8 cellular contexts compared by ENCODE assay signal in the genomic region with DNA sequence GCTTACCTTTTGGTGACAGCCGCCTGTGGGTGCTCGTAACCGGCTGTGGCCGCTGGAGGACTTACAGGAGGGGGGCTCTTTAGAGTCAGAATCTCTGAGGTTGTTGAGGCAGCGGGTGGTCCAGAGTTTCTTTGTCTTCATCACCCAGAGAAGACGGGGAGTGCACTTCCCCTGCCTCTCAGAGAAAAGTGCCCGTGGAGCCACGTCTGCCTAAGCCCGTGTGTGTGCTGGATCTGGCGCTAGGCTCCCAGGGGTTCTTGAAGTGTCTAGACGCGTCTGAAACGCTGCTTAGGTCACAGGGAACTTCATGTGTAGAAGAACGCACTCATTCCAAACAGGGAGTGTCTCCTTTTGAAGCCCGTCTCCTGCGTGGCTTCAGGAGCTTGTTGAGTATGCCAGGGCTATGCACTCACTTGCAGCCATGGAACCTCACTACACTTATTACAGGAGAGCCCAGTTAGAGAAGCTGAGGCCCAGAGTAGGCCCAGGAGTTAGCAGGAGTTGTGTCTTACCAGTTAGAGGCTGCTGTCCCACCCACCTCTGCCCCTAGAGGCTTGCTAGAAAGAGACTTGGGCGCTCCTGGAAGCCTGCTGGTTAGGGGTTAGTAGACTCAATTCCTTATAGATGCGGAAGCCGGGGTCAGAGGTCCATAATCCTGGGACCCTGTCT. TPM values are rescaled to one million over a fixed set of nuclear protein-coding genes. Genes with fewer than 3 reads are reported as not detected.
DNase-seq lines count a peak whose midpoint lies in the region; ATAC-seq and TF ChIP-seq lines count a peak whose summit lies in the region.

No MANE protein-coding gene starts in this region.

- H3K27me3 ChIP-seq in GM23338 (ENCODE audit: insufficient read depth) (no peaks in the 10 kb centered on the region), SJSA1 (replicated peaks) (peaks cover under 1% of the 10 kb centered on the region), sigmoid colon (peaks cover 0 to 4% (median 0%) of the 10 kb centered on the region in 3 donors)

- H3K4me1 ChIP-seq in GM23338 (ENCODE audit: insufficient read depth) (peaks cover 16% of the 10 kb centered on the region), SJSA1 (replicated peaks) (peaks cover 10% of the 10 kb centered on the region), sigmoid colon (peaks cover 0 to 23% (median 21%) of the 10 kb centered on the region in 4 donors)

- 20 to 36% methylated on average over 19 of the region's 19 CpGs for WGBS in sigmoid colon, 2 donors

- H3K9me3 ChIP-seq in SJSA1 (replicated peaks) (no peaks in the 10 kb centered on the region), sigmoid colon (no peaks in the 10 kb centered on the region)

- H3K4me2 ChIP-seq in GM23338 = peak overlapping the region; percentile 94

- peak in 1 of 4 donors; percentile 16 for TF ChIP-seq EP300 in sigmoid colon (IDR thresholded peaks at IDR 0.05)

- H3K36me3 Mint-ChIP-seq in GM23338 (ENCODE audit: low read depth) = peaks cover 52% of the 10 kb centered on the region

- H4K20me1 ChIP-seq in GM23338 (replicated peaks; ENCODE audit: insufficient read depth) = peaks cover 39% of the 10 kb centered on the region

- peaks cover 13% of the 10 kb centered on the region for H3K27me3 Mint-ChIP-seq in GM23338 (ENCODE audit: insufficient read depth, low read depth, poor library complexity)

- H3K9me3 Mint-ChIP-seq in GM23338 = no peaks in the 10 kb centered on the region

- peaks cover 31% of the 10 kb centered on the region for H3K4me1 Mint-ChIP-seq in GM23338

- peak; percentile 41 for DNase-seq in GM23338 (ENCODE audit: low spot score)
- no peak for DNase-seq in SJSA1 (ENCODE audit: low read depth in 1 of 2, low spot score in 2 of 2)
- DNase-seq in fibroblast of mammary gland (ENCODE audit: low read depth) = peak; percentile 56
- DNase-seq in sigmoid colon = no peak
- DNase-seq in NCI-H1436 (lab: John Stamatoyannopoulos, UW) = no peak
- no peak for DNase-seq in SKM-1 treated with dmso at 0.1 percent for 144 hours (lab: John Stamatoyannopoulos, UW; ENCODE audit: unreplicated experiment)
- DNase-seq in activated effector memory CD4-positive, alpha-beta T cell treated with anti-CD3 and anti-CD28 coated beads, Interleukin-2, amount 50 U/mL, for 16 hours = no peak
- DNase-seq in stimulated activated CD4-positive, alpha-beta T cell treated with anti-CD3 and anti-CD28 coated beads, Interleukin-1b, Interleukin-23, amount 100 ng/mL, for 48 hours = no peak

- H3F3A ChIP-seq in GM23338 (replicated peaks; ENCODE audit: low read depth) = peaks cover 18% of the 10 kb centered on the region

- peak overlapping the region; percentile 85 for H3K4me3 Mint-ChIP-seq in GM23338

- peaks cover 42% of the 10 kb centered on the region for H3K36me3 ChIP-seq in GM23338 (ENCODE audit: insufficient read depth)
- H3K36me3 ChIP-seq in SJSA1 = peaks cover 57% of the 10 kb centered on the region
- H3K36me3 ChIP-seq in sigmoid colon = peaks cover 10 to 43% (median 29%) of the 10 kb centered on the region in 4 donors

- peak; percentile 13 for ATAC-seq in GM23338

- no peak for TF ChIP-seq POLR2A in sigmoid colon (IDR thresholded peaks at IDR 0.05)

- H3K27ac ChIP-seq in GM23338 (ENCODE audit: low read depth) (0 out of 2 replicates have a peak overlapping the region, but pooled peaks have one; percentile 15), SJSA1 (no peak overlapping the region), sigmoid colon (peak overlapping the region; percentile 89 to 97 (median 92))

- peak overlapping the region; percentile 44; the same call in 1 of the 2 replicates for H3K27ac Mint-ChIP-seq in GM23338

- intact Hi-C loops in sigmoid colon (cut with DNase I) = loop anchor here (5.0 kb wide), 2 partner anchors 59 to 96 kb away; partner anchors contain the start of gene MTG2

- H2AFZ ChIP-seq in GM23338 = no peak overlapping the region

- H3K9me2 ChIP-seq in GM23338 (ENCODE audit: insufficient read depth) = no peaks in the 10 kb centered on the region

- peak overlapping the region; percentile 82 for H3K4me3 ChIP-seq in GM23338
- peak overlapping the region; percentile 64 for H3K4me3 ChIP-seq in SJSA1
- H3K4me3 ChIP-seq in fibroblast of mammary gland (ENCODE audit: control insufficient read depth, low read depth, low read length) = peak overlapping the region; percentile 61
- H3K4me3 ChIP-seq in sigmoid colon = peak overlapping the region; percentile 53 to 89 (median 87)

- TF ChIP-seq CTCF in GM23338 (conservative IDR thresholded peaks at IDR 0.05; ENCODE audit: low read depth in 2 of 2) (no peak), fibroblast of mammary gland (conservative IDR thresholded peaks at IDR 0.05; ENCODE audit: control insufficient read depth, insufficient read depth, low read depth, low read length) (no peak), sigmoid colon (IDR thresholded peaks at IDR 0.05) (no peak)

- peaks cover 51% of the 10 kb centered on the region for H3K79me2 ChIP-seq in GM23338 (replicated peaks; ENCODE audit: insufficient read depth)

TF ChIP-seq in GM23338, 12 proteins besides CTCF, POLR2A, EP300 and RAD21:
- TF ChIP-seq CREB1 (CRISPR knock-in tag; IDR thresholded peaks at IDR 0.05; ENCODE audit: low read depth) = no peak
- no peak for TF ChIP-seq NANOG (IDR thresholded peaks at IDR 0.05; ENCODE audit: borderline replicate concordance)
- no peak for TF ChIP-seq STAT1 (IDR thresholded peaks at IDR 0.05; ENCODE audit: unreplicated experiment)
TF ChIP-seq in GM23338: peak in this region for 0.

RNA-seq across cellular contexts. Expression of gene LSM14B, which starts 1.3 kb away (rescaled TPM):
- 46.3 and 55.7 TPM in 2 replicates for total RNA-seq in GM23338 (2014; rRNA removed; shearing (Covaris generic))
- 9.6 and 12.1 TPM in 2 replicates for polyA plus RNA-seq in GM23338 (2016; fragmentation: Nextera tagmentation; extraction: Ambion mirVana)
- 21.1 and 33.2 TPM in 2 replicates for total RNA-seq in SJSA1 (2014; rRNA removed; shearing (Covaris generic))
- 10 to 100 TPM; 20.8 to 28.5 (median 23.6) TPM for total RNA-seq in sigmoid colon
- 10 to 100 TPM; 16.9 to 25.8 (median 21.6) TPM for polyA plus RNA-seq in sigmoid colon

RNA-seq across cellular contexts. Expression of gene PSMA7, which starts 19.6 kb away (rescaled TPM):
- total RNA-seq in GM23338 (2014; rRNA removed; shearing (Covaris generic)) = 357 and 427 TPM in 2 replicates
- polyA plus RNA-seq in GM23338 (2016; fragmentation: Nextera tagmentation; extraction: Ambion mirVana) (610 and 628 TPM in 2 replicates), sigmoid colon (100 to 1,000 TPM; 224 to 340 (median 244) TPM)
- total RNA-seq in SJSA1 (2014; rRNA removed; shearing (Covaris generic)) = 782 and 1,103 TPM in 2 replicates
- total RNA-seq in sigmoid colon = 100 to 1,000 TPM; 192 to 388 (median 313) TPM

RNA-seq across cellular contexts. Expression of gene SS18L1, which starts 20.0 kb away (rescaled TPM):
- 24.6 and 32.6 TPM in 2 replicates for total RNA-seq in GM23338 (2014; rRNA removed; shearing (Covaris generic))
- polyA plus RNA-seq in GM23338 (2016; fragmentation: Nextera tagmentation; extraction: Ambion mirVana) (6.5 and 7.3 TPM in 2 replicates), sigmoid colon (1 to 10 TPM; 4.9 to 9.5 (median 5.4) TPM)
- 5.2 and 14.2 TPM in 2 replicates for total RNA-seq in SJSA1 (2014; rRNA removed; shearing (Covaris generic))
- 10 to 100 TPM in 3 of 4 donors, 1 to 10 TPM in 1; 7.2 to 11.7 (median 11.1) TPM for total RNA-seq in sigmoid colon

RNA-seq across cellular contexts. Expression of gene TAF4, which starts 57.9 kb away (rescaled TPM):
- total RNA-seq in GM23338 (2014; rRNA removed; shearing (Covaris generic)) = 33.9 and 60.0 TPM in 2 replicates
- polyA plus RNA-seq in GM23338 (2016; fragmentation: Nextera tagmentation; extraction: Ambion mirVana) = 7.2 and 7.8 TPM in 2 replicates
- total RNA-seq in SJSA1 (2014; rRNA removed; shearing (Covaris generic)) = 0.38 and 7.1 TPM in 2 replicates
- 10 to 100 TPM in 2 of 4 donors, 1 to 10 TPM in 2; 8.0 to 13.3 (median 10.9) TPM for total RNA-seq in sigmoid colon
- 10 to 100 TPM in 1 of 3 donors, 1 to 10 TPM in 2; 3.6 to 10.3 (median 6.5) TPM for polyA plus RNA-seq in sigmoid colon

RNA-seq across cellular contexts. Expression of gene MTG2, which starts 59.2 kb away (rescaled TPM):
- total RNA-seq in GM23338 (2014; rRNA removed; shearing (Covaris generic)) = 11.3 and 13.6 TPM in 2 replicates
- polyA plus RNA-seq in GM23338 (2016; fragmentation: Nextera tagmentation; extraction: Ambion mirVana) (11.7 and 15.4 TPM in 2 replicates), sigmoid colon (10 to 100 TPM; 21.0 to 32.3 (median 24.7) TPM)
- 23.9 and 31.4 TPM in 2 replicates for total RNA-seq in SJSA1 (2014; rRNA removed; shearing (Covaris generic))
- total RNA-seq in sigmoid colon = 10 to 100 TPM; 13.3 to 28.1 (median 21.2) TPM

Comparison
In these comparisons a context has a peak if more than half of its experiments do, and no peak if none do; other contexts are left out.
1. DNase-seq: peak in GM23338 (single experiment) and fibroblast of mammary gland (single experiment); none in SJSA1 (0 of 2), sigmoid colon (single experiment), NCI-H1436 (single experiment), SKM-1 treated with dmso at 0.1 percent for 144 hours (single experiment), activated effector memory CD4-positive, alpha-beta T cell treated with anti-CD3 and anti-CD28 coated beads, Interleukin-2, amount 50 U/mL, for 16 hours (single experiment) and stimulated activated CD4-positive, alpha-beta T cell treated with anti-CD3 and anti-CD28 coated beads, Interleukin-1b, Interleukin-23, amount 100 ng/mL, for 48 hours (single experiment).
2. Peak in every context shown above with its lines, with median percentiles within 50 percentile points of each other: H3K4me3 ChIP-seq.